1 cellular context compared by ENCODE assay signal in the genomic region with DNA sequence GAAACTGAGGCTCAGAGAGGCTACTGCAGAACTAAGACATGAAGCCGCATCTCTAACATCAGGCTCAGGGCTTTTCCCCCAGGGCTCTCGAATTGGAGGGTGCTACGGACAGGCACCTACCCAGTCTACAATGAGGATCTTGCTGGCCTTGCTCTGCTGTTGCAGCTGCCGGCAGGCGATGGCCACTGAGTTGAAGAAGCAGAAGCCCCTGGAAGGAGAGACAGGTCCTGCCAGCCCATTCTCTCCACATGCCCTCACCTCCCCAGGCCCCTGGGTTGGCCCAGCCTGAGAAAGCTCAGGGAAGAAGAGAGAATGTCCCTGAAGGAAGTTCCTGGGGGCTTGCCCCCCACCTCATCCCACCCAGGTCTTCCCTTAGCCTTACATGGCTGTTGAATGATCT.
TF ChIP-seq lines count a peak whose summit lies in the region.

No MANE protein-coding gene starts in this region.

TF ChIP-seq in HepG2, 621 proteins besides CTCF, POLR2A, EP300 and RAD21:
- TF ChIP-seq, protein P1, sequence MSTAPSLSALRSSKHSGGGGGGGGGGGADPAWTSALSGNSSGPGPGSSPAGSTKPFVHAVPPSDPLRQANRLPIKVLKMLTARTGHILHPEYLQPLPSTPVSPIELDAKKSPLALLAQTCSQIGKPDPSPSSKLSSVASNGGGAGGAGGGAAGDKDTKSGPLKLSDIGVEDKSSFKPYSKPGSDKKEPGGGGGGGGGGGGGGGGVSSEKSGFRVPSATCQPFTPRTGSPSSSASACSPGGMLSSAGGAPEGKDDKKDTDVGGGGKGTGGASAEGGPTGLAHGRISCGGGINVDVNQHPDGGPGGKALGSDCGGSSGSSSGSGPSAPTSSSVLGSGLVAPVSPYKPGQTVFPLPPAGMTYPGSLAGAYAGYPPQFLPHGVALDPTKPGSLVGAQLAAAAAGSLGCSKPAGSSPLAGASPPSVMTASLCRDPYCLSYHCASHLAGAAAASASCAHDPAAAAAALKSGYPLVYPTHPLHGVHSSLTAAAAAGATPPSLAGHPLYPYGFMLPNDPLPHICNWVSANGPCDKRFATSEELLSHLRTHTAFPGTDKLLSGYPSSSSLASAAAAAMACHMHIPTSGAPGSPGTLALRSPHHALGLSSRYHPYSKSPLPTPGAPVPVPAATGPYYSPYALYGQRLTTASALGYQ (CRISPR knock-in tag; IDR thresholded peaks at IDR 0.05): no peak
